27 cellular contexts compared by ENCODE assay signal in the genomic region with DNA sequence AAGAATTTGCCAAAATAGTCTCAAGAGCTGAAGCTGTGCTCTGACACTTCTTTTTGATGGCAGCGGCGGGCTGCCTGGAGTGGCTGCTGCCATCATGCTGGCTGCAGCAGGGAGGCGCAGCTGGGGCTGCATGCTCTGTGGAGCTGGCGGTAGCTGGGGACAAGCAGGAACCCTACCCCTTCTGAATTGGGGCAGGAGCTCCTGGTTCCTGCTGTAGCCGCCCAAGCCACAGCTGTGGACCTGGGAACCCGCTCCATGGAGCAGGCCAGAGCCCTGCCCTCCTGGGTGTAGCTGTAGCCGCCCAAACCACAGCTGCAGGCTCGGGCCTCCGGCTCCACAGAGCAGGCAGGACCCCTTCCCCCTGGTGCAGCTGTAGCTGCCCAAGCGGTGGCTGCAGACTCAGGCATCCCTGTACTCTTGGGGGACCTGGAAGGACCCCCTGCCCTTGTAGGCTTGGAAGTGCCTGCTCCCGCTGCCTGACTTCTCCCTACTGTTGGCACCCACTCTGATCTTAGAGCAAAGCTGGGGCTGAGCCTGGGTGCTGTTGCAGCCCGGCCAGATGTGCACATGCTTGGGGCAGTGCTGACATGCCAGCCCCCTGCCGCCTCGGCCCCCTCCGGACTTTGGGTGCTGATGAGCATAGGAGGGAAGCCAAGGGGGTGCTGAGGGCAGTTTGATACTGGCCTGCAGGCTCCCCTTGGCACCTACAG. TPM values are rescaled to one million over a fixed set of nuclear protein-coding genes. Genes with fewer than 3 reads are reported as not detected.
A peak's percentile ranks its signal among the peaks of the same experiment; 100 is the strongest.
DNase-seq lines count a peak whose midpoint lies in the region; ATAC-seq and TF ChIP-seq lines count a peak whose summit lies in the region.
"Had no signal": no experiment of that assay in that cellular context is flagged by ENCODE, and none has a peak within 500 bp of the region (broad histone marks: within the 10 kb centered on the region; RNA-seq: fewer than 3 reads in every experiment).

No MANE protein-coding gene starts in this region.

- no peaks in the 10 kb centered on the region for H3K9me2 ChIP-seq in GM23338 (ENCODE audit: insufficient read depth)
- H3K9me2 ChIP-seq in PC-3 (replicated peaks; ENCODE audit: low read length): no peaks in the 10 kb centered on the region

- no peaks in the 10 kb centered on the region for H3K36me3 ChIP-seq in GM23338 (ENCODE audit: insufficient read depth)
- no peaks in the 10 kb centered on the region for H3K36me3 ChIP-seq in PC-3 (ENCODE audit: low read depth, low read length)
- peaks cover 86% of the 10 kb centered on the region for H3K36me3 ChIP-seq in endodermal cell (ENCODE audit: control insufficient read depth, insufficient read depth, low read length)
- peaks cover 15 to 97% of the 10 kb centered on the region in 2 donors for H3K36me3 ChIP-seq in neuronal stem cell (replicated peaks in 1 of 2; ENCODE audit: control insufficient read depth in 2 of 2, insufficient read depth in 2 of 2, low read length in 2 of 2)

- H3K4me3 ChIP-seq in GM23338: no peak overlapping the region
- H3K4me3 ChIP-seq in PC-3 (ENCODE audit: low read length): no peak overlapping the region
- no peak overlapping the region for H3K4me3 ChIP-seq in endodermal cell (ENCODE audit: low read length)
- H3K4me3 ChIP-seq in neuronal stem cell (ENCODE audit: low read length in 2 of 2): no peak overlapping the region
- H3K4me3 ChIP-seq: GM23248, MG63, PC-9, SJSA1 had no signal

- no TSS peak for BruUV-seq in PC-3 (replicated peaks; lab: Mats Ljungman, UMichigan)

- peak overlapping the region; percentile 53 for H2BK5ac ChIP-seq in neuronal stem cell (ENCODE audit: low read length)

- peak overlapping the region; percentile 17 for H3K14ac ChIP-seq in neuronal stem cell (ENCODE audit: low read length)

- H3K36me3 Mint-ChIP-seq in GM23338 (ENCODE audit: low read depth) (peaks cover 16% of the 10 kb centered on the region; the same call in 2 of the 3 replicates), endodermal cell (ENCODE audit: low read depth) (peaks cover 48% of the 10 kb centered on the region)

- peaks cover 2% of the 10 kb centered on the region for H3K79me1 ChIP-seq in neuronal stem cell (ENCODE audit: low read depth, low read length)

- intact Hi-C loops in PC-3 (cut with micrococcal nuclease): no loop called here

- CTCF ChIA-PET in PC-3 (lab: Charles Lee): no interaction called here

- no peak overlapping the region for H4K8ac ChIP-seq in neuronal stem cell (ENCODE audit: low read depth, low read length)

- no peaks in the 10 kb centered on the region for H3K4me1 Mint-ChIP-seq in GM23338
- H3K4me1 Mint-ChIP-seq in endodermal cell: peaks cover 3% of the 10 kb centered on the region

- no peak overlapping the region for H2BK12ac ChIP-seq in neuronal stem cell (ENCODE audit: low read length)

- no peaks in the 10 kb centered on the region for H3K27me3 Mint-ChIP-seq in GM23338 (ENCODE audit: insufficient read depth, low read depth, poor library complexity)
- H3K27me3 Mint-ChIP-seq in endodermal cell (ENCODE audit: insufficient read depth): no peaks in the 10 kb centered on the region

- H3K4me1 ChIP-seq in GM23338 (ENCODE audit: insufficient read depth) (no peaks in the 10 kb centered on the region), PC-3 (ENCODE audit: insufficient read depth, low read length) (no peaks in the 10 kb centered on the region), endodermal cell (ENCODE audit: control insufficient read depth, insufficient read depth, low read length) (no peaks in the 10 kb centered on the region), neuronal stem cell (ENCODE audit: control insufficient read depth in 2 of 2, insufficient read depth in 1 of 2, low read depth in 1 of 2, low read length in 2 of 2) (peaks cover 0 to 2% of the 10 kb centered on the region in 2 donors)
- H3K4me1 ChIP-seq: BE2C, SJSA1 had no signal

- peak; percentile 16 for DNase-seq in GM23338 (ENCODE audit: low spot score)
- no peak for DNase-seq in PC-3
- peak; percentile 72 for DNase-seq in endodermal cell
- no peak for DNase-seq in neuronal stem cell (ENCODE audit: low spot score)
- no peak for DNase-seq in DMS 273 treated with DMSO at 0.1 percent for 48 hours (lab: John Stamatoyannopoulos, UW)
- no peak for DNase-seq in SW 1271 (lab: John Stamatoyannopoulos, UW)
- DNase-seq: 8988T, ACHN, BE2C, Calu3, DMS153, DND-41, GM23248, KG1, MG63, NCI-H1105 treated with DMSO at 0.1 percent for 48 hours, NCI-H146, NCI-H2029, NCI-H446, NCI-H524 treated with DMSO at 0.1 percent for 48 hours, NCI-H774, PC-9, Right ventricle myocardium superior, RPMI8226 had no signal

- no peak overlapping the region for H2AK5ac ChIP-seq in neuronal stem cell (ENCODE audit: low read depth, low read length)

- no peaks in the 10 kb centered on the region for H3K79me2 ChIP-seq in GM23338 (replicated peaks; ENCODE audit: insufficient read depth)
- H3K79me2 ChIP-seq in PC-3 (ENCODE audit: low read length): no peaks in the 10 kb centered on the region

- no peaks in the 10 kb centered on the region for H3K9me3 ChIP-seq in PC-3 (ENCODE audit: low read length)
- H3K9me3 ChIP-seq in endodermal cell (ENCODE audit: control insufficient read depth, low read length): no peaks in the 10 kb centered on the region
- H3K9me3 ChIP-seq in neuronal stem cell (replicated peaks in 1 of 2; ENCODE audit: control insufficient read depth in 2 of 2, insufficient read depth in 1 of 2, low read depth in 1 of 2, low read length in 2 of 2): no peaks in the 10 kb centered on the region
- H3K9me3 ChIP-seq: BE2C, MG63, SJSA1 had no signal

- TF ChIP-seq CTCF in GM23338 (conservative IDR thresholded peaks at IDR 0.05; ENCODE audit: low read depth in 2 of 2) (peak in 1 of 2 experiments; percentile 20; a peak in 1 of 4 replicates), PC-3 (conservative IDR thresholded peaks at IDR 0.05; ENCODE audit: low read depth, low read length) (no peak), endodermal cell (conservative IDR thresholded peaks at IDR 0.05) (no peak)

- H3F3A ChIP-seq in GM23338 (replicated peaks; ENCODE audit: low read depth): no peaks in the 10 kb centered on the region
- no peaks in the 10 kb centered on the region for H3F3A ChIP-seq in PC-3 (ENCODE audit: low read length, unreplicated experiment)

- H3K27me3 ChIP-seq in GM23338 (ENCODE audit: insufficient read depth) (no peaks in the 10 kb centered on the region), PC-3 (ENCODE audit: low read length) (no peaks in the 10 kb centered on the region), endodermal cell (ENCODE audit: control insufficient read depth, insufficient read depth, low read length, poor library complexity, severe bottlenecking) (no peaks in the 10 kb centered on the region), neuronal stem cell (ENCODE audit: control insufficient read depth in 3 of 3, insufficient read depth in 3 of 3, low read depth in 1 of 3, low read length in 3 of 3) (no peaks in the 10 kb centered on the region)
- H3K27me3 ChIP-seq: BE2C, MG63, SJSA1 had no signal

- H3K9ac ChIP-seq in PC-3 (ENCODE audit: low read length): no peak overlapping the region
- no peak overlapping the region for H3K9ac ChIP-seq in endodermal cell (ENCODE audit: extremely low read depth, low read length, poor library complexity, severe bottlenecking)
- H3K9ac ChIP-seq in neuronal stem cell (ENCODE audit: low read depth, low read length, poor library complexity): peak overlapping the region; percentile 21
- H3K9ac ChIP-seq: GM23248 had no signal

- 90 to 92% methylated on average over 11 to 15 of the region's 15 CpGs for WGBS in endodermal cell (ENCODE audit: insufficient coverage in 1 of 2, insufficient read length in 1 of 2), 2 experiments
- WGBS in neuronal stem cell (ENCODE audit: extremely low coverage in 2 of 2, insufficient read length in 2 of 2, insufficient replicate concordance in 1 of 2), 2 donors: no CpG with 5 or more reads among the region's 15 CpGs

- H3K27ac ChIP-seq in GM23338 (ENCODE audit: low read depth) (no peak overlapping the region), PC-3 (ENCODE audit: low read length) (no peak overlapping the region), endodermal cell (ENCODE audit: low read depth, low read length) (no peak overlapping the region), neuronal stem cell (replicated peaks; ENCODE audit: low read length) (no peak overlapping the region)
- H3K27ac ChIP-seq: GM23248, PC-9, SJSA1 had no signal

- H3K4me3 Mint-ChIP-seq in GM23338: no peak overlapping the region
- H3K4me3 Mint-ChIP-seq in endodermal cell: no peak overlapping the region

- H3K4ac ChIP-seq in neuronal stem cell (ENCODE audit: low read length): no peak overlapping the region

- H3K27ac Mint-ChIP-seq in GM23338 (no peak overlapping the region), endodermal cell (no peak overlapping the region)

- H2BK120ac ChIP-seq in neuronal stem cell (ENCODE audit: low read depth, low read length): no peak overlapping the region

- H4K91ac ChIP-seq in neuronal stem cell (ENCODE audit: low read depth, low read length, poor library complexity): no peak overlapping the region

- POLR2A ChIA-PET in PC-3 (lab: Charles Lee; ENCODE audit: unreplicated experiment): no interaction called here

- peak overlapping the region; percentile 28 for H3K18ac ChIP-seq in neuronal stem cell (ENCODE audit: low read length)

- no peaks in the 10 kb centered on the region for H4K20me1 ChIP-seq in GM23338 (replicated peaks; ENCODE audit: insufficient read depth)
- H4K20me1 ChIP-seq in PC-3 (ENCODE audit: low read length): no peaks in the 10 kb centered on the region

- H3K4me2 ChIP-seq in GM23338 (no peak overlapping the region), PC-3 (ENCODE audit: low read length) (no peak overlapping the region), neuronal stem cell (ENCODE audit: insufficient read depth, low read length, poor library complexity, severe bottlenecking) (no peak overlapping the region)
- H3K4me2 ChIP-seq: PC-9 had no signal

- H3K9me3 Mint-ChIP-seq in GM23338: no peaks in the 10 kb centered on the region; the same call in 2 of the 3 replicates
- no peaks in the 10 kb centered on the region for H3K9me3 Mint-ChIP-seq in endodermal cell

- H2BK15ac ChIP-seq in neuronal stem cell (ENCODE audit: low read length): no peak overlapping the region

- ATAC-seq in GM23338 (peak; percentile 85), PC-3 (peak; percentile 15; the same call in 1 of the 2 replicates), GM19324 (IDR thresholded peaks at IDR 0.05; ENCODE audit: low FRiP score, unreplicated experiment) (no peak)
- ATAC-seq: HCT116 had no signal

- H3K23ac ChIP-seq in neuronal stem cell (ENCODE audit: low read depth, low read length, poor library complexity): peak overlapping the region; percentile 43

- no peak overlapping the region for H2AFZ ChIP-seq in GM23338
- H2AFZ ChIP-seq in PC-3 (ENCODE audit: low read length): no peak overlapping the region
- no peak overlapping the region for H2AFZ ChIP-seq in neuronal stem cell (ENCODE audit: low read length)
- H2AFZ ChIP-seq: GM23248, PC-9 had no signal

RNA-seq across cellular contexts. Expression of a gene that starts 33.3 kb away (rescaled TPM):
- total RNA-seq in GM23338 (2014; rRNA removed; shearing (Covaris generic)): 31.2 and 34.0 TPM in 2 replicates
- polyA plus RNA-seq in GM23338 (2016; fragmentation: Nextera tagmentation; extraction: Ambion mirVana): 12.0 and 14.9 TPM in 2 replicates
- total RNA-seq in PC-3 (2014; rRNA removed) (8.5 and 10.1 TPM in 2 replicates), endodermal cell (10 to 100 TPM; 23.8 to 32.4 TPM)
- 20.6 TPM for polyA plus RNA-seq in endodermal cell (2013, experiment 1 of 2)
- polyA plus RNA-seq in endodermal cell (2013, experiment 2 of 2): 20.0 TPM
- 16.6 TPM for polyA plus RNA-seq in neuronal stem cell (2013, experiment 1 of 2)
- 17.0 TPM for polyA plus RNA-seq in neuronal stem cell (2013, experiment 2 of 2)

RNA-seq across cellular contexts. Expression of a gene that starts 33.8 kb away (rescaled TPM):
- total RNA-seq in GM23338 (2014; rRNA removed; shearing (Covaris generic)): 15.4 and 17.8 TPM in 2 replicates
- 22.5 and 24.1 TPM in 2 replicates for polyA plus RNA-seq in GM23338 (2016; fragmentation: Nextera tagmentation; extraction: Ambion mirVana)
- total RNA-seq in PC-3 (2014; rRNA removed): 11.1 and 14.6 TPM in 2 replicates
- total RNA-seq in endodermal cell: 10 to 100 TPM; 10.6 to 16.3 TPM
- 24.7 TPM for polyA plus RNA-seq in endodermal cell (2013, experiment 1 of 2)
- 30.5 TPM for polyA plus RNA-seq in endodermal cell (2013, experiment 2 of 2)
- polyA plus RNA-seq in neuronal stem cell (2013, experiment 1 of 2): 40.3 TPM
- polyA plus RNA-seq in neuronal stem cell (2013, experiment 2 of 2): 40.5 TPM

Comparison
In these comparisons a context has a peak if more than half of its experiments do, and no peak if none do; other contexts are left out.
1. DNase-seq: peak in GM23338 (single experiment) and endodermal cell (single experiment); none in PC-3 (single experiment), neuronal stem cell (single experiment), DMS 273 treated with DMSO at 0.1 percent for 48 hours (single experiment) and SW 1271 (0 of 2).